In the genomic region with DNA sequence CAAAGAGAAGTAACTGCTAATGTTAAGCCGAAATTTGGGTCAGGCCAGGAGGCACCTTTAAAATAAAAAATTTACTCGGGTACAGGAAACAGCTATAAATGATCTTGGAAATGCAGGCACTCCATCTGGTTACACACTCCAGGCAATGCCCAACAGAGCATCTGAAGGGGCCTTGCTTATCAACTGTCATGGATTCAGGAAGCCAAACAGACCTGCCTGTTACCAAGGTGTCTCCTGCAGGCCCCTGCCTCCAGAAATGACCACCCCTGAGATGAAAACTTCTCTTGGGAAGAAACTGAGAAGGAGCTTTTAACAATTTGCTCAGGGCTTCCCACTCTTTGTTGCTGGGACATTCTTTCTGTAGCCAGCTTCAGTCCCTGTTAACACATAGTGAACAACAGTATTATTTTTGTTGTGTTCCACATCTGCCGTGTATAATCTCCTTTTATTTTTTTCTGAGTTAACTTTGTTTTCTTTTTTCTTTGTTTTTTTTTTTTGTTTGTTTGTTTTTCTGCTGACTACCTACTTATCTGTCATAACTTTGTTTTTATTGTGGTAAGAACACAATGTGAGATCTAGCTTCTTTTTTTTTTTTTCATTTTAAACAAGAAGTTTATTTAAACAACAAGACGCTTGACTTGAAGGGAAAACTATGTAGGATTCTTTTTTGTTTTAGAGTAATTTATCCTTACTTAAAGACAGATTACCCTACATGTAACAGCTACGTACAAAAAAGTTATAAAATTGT, we compare ENCODE assay signal across 1 cellular context.
TF ChIP-seq lines count a peak whose summit lies in the region.

No MANE protein-coding gene starts in this region.

TF ChIP-seq in endothelial cell of umbilical vein, 7 proteins besides CTCF, POLR2A, EP300 and RAD21:
- TF ChIP-seq POLR2AphosphoS5 (IDR thresholded peaks at IDR 0.05; ENCODE audit: insufficient read depth, low read depth, low read length) (no peak), JUN (IDR thresholded peaks at IDR 0.05; ENCODE audit: borderline replicate concordance, insufficient read depth, insufficient read length, low read depth) (no peak), EZH2 (IDR thresholded peaks at IDR 0.05; ENCODE audit: borderline replicate concordance, low read depth, low read length, severe bottlenecking) (no peak)
